In the genomic region with DNA sequence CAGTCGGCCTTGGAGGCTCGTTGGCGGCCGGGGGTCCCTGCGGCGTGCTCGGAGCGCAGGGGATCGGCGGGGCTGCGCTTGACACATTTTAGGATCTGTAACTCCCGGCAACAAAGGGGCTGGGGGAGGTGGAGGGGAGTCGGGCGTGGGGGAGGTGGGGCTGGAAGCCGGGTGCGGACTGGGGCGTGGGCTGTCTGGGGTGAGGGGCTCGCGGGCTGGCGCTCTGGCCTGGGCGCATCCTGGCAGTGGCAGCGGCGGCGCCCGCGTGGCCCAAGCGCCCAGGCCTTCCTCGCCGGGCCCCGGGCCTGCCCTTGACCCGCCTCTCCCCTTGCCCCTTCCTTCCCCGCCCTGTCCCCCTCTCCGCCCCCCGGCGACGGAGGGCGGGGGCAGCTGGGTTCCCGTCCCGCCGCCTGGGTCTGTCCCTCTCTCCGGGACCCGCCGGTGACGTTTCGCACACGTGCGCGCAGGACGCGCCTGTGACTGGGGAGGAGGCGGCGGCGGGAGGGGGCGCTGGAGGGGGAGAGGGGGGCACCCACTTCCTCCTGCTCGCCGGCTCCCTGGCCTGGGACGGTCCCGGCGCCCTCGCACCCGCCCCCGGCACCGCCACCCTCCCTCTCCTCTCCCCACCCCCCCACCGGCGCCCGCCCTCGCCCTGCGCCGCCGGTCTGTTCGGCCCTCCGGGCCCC, we compare ENCODE assay signal across 8 cellular contexts. TPM values are rescaled to one million over a fixed set of nuclear protein-coding genes. Genes with fewer than 3 reads are reported as not detected.
DNase-seq lines count a peak whose midpoint lies in the region; ATAC-seq, FAIRE-seq and TF ChIP-seq lines count a peak whose summit lies in the region.

No MANE protein-coding gene starts in this region.

- no peak for FAIRE-seq in kidney (lab: Jason Lieb, UNC)

- no peak for TF ChIP-seq CTCF in kidney (IDR thresholded peaks at IDR 0.05; ENCODE audit: borderline replicate concordance, extremely low read depth, insufficient read depth)

- in situ Hi-C loops in ACHN (cut with HindIII; ENCODE audit: low pct_ligation_motif_present, low pct_unique_long_range_greater_than_20kb, low sequenced_read_pairs) = no loop called here

- peak; percentile 70 for TF ChIP-seq POLR2A in GM18526 (IDR thresholded peaks at IDR 0.05; ENCODE audit: extremely low read depth, insufficient read length)

- peak; percentile 42 for ATAC-seq in HG03066 (IDR thresholded peaks at IDR 0.05; ENCODE audit: low read depth, unreplicated experiment)

- H3K4me1 ChIP-seq in kidney (ENCODE audit: control insufficient read depth in 1 of 2, insufficient read depth in 1 of 2, low read depth in 1 of 2, low read length in 2 of 2) = no peaks in the 10 kb centered on the region

- H3K36me3 ChIP-seq in kidney (ENCODE audit: control insufficient read depth in 1 of 2, insufficient read depth in 2 of 2, low read length in 2 of 2) = no peaks in the 10 kb centered on the region

- no peaks in the 10 kb centered on the region for H3K9me3 ChIP-seq in kidney (ENCODE audit: control insufficient read depth in 1 of 2, low read length in 2 of 2)

- H3K4me3 ChIP-seq in kidney (ENCODE audit: low read length in 2 of 2) = peak overlapping the region in 1 of 2 donors; percentile 64

- H3K9ac ChIP-seq in kidney (ENCODE audit: low read length in 2 of 2) = peak overlapping the region in 1 of 2 donors; percentile 60

- H3K27ac ChIP-seq in caudate nucleus (ENCODE audit: low read depth, low read length) (peak overlapping the region; percentile 76), kidney (ENCODE audit: low read depth in 2 of 2, low read length in 2 of 2) (peak overlapping the region; percentile 80 to 90)

- intact Hi-C loops in kidney (cut with DNase I) = no loop called here

- DNase-seq in ACHN = peak; percentile 92
- peak; percentile 84 for DNase-seq in NCI-H2227 (lab: John Stamatoyannopoulos, UW; ENCODE audit: unreplicated experiment)
- peak; percentile 71 to 86 (median 79) for DNase-seq in activated CD4-positive, CD25-positive, alpha-beta regulatory T cell (lab: John Stamatoyannopoulos, UW)
- peak in 57 of 61 donors; percentile 2 to 87 (median 57) for DNase-seq in caudate nucleus (lab: John Stamatoyannopoulos, UW)
- peak; percentile 97 for DNase-seq in kidney
- peak; percentile 71 to 85 for DNase-seq in stimulated activated CD4-positive, alpha-beta T cell treated with anti-CD3 and anti-CD28 coated beads, Interleukin-15, amount 100 ng/mL, for 1 hour (ENCODE audit: low read depth in 1 of 2, low spot score in 1 of 2)

RNA-seq across cellular contexts. Expression of a gene that starts 1.5 kb away (rescaled TPM):
- 11.0 TPM for total RNA-seq in kidney
- polyA plus RNA-seq in kidney (ENCODE audit: insufficient read depth, low read depth, low replicate concordance) = 3.7 TPM
